In the genomic region with DNA sequence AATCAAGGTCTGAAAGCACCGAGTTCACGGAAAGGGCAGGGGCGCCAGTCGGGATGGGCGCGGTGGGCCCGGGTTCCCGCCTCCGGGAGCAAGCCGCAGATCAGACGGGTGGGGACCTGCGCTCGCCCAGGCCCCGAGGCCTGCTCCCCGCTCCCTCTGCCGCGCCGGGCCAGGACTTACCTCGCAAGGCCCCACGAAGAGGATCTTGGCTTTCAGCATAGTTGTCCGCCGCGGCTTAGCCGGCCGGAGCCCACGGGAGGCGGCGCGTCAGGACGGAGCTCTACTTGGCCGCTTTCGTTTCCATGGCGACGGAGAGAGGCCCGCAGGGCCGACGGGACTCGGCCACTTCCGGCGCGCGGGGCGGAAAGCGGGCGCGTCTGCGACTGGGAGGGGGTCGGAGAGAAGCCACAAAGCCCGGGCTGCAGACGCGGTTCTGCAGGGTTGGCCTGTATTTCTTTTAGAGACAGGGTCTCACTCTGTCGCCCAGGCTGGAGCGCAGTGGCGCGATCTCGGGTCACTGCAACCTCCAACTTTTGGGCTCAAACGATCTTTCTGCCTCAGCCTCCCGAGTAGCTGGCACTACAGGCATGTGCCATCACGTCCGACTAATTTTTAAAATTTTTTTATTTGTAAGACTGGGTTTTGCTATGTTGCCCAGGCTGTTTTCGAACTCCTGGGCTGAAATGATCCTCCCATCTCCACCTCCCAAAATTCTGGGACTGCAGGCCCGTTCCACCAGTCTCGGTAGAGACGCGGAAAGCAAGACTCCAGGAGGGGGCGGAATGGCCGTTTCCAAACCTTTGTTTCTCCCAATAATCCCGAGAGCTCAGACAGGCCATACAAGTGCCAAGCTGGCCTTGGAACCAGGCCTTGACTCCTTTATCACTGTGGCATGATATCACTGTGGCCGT, we compare ENCODE assay signal across 8 cellular contexts. TPM values are rescaled to one million over a fixed set of nuclear protein-coding genes. Genes with fewer than 3 reads are reported as not detected.
DNase-seq lines count a peak whose midpoint lies in the region; ATAC-seq, FAIRE-seq and TF ChIP-seq lines count a peak whose summit lies in the region.

A gene (minus strand): TSS at position 322 of the 911 bp plus-strand sequence. CDS start 103 bp downstream, at position 219.

- H3K27ac Mint-ChIP-seq in activated naive CD8-positive, alpha-beta T cell treated with anti-CD3 and anti-CD28 coated beads, Interleukin-2, amount 10 ng/mL, durations not matched to agents 7 days and 5 days, result peak within 1 kb of the TSS; percentile 85

- ATAC-seq in HG02588 (IDR thresholded peaks at IDR 0.05; ENCODE audit: unreplicated experiment) (peak; percentile 94), Right ventricle myocardium inferior (peak; percentile 99), pancreas (peak; percentile 99 to 100 (median 100))
- peak; percentile 95 for ATAC-seq in activated naive CD8-positive, alpha-beta T cell treated with anti-CD3 and anti-CD28 coated beads, Interleukin-2, amount 10 ng/mL, durations not matched to agents 7 days and 5 days (ENCODE audit: low read depth)

- H3K9me3 ChIP-seq in pancreas (no peaks in the 10 kb centered on the region), thyroid gland (no peaks in the 10 kb centered on the region)

- peak in 1 of 2 donors; percentile 74 for TF ChIP-seq POLR2A in thyroid gland (IDR thresholded peaks at IDR 0.05)

- no peaks in the 10 kb centered on the region for H3K27me3 Mint-ChIP-seq in activated naive CD8-positive, alpha-beta T cell treated with anti-CD3 and anti-CD28 coated beads, Interleukin-2, amount 10 ng/mL, durations not matched to agents 7 days and 5 days

- H3K27ac ChIP-seq in pancreas, result peak within 1 kb of the TSS; percentile 66 to 84 (median 78)
- peak within 1 kb of the TSS; percentile 19 to 69 (median 64) for H3K27ac ChIP-seq in thyroid gland

- H3K27me3 ChIP-seq in pancreas (no peaks in the 10 kb centered on the region), thyroid gland (no peaks in the 10 kb centered on the region)

- no peaks in the 10 kb centered on the region for H3K36me3 Mint-ChIP-seq in activated naive CD8-positive, alpha-beta T cell treated with anti-CD3 and anti-CD28 coated beads, Interleukin-2, amount 10 ng/mL, durations not matched to agents 7 days and 5 days

- intact Hi-C loops in Right ventricle myocardium inferior (cut with DNase I), result no loop called here
- intact Hi-C loops in pancreas (cut with DNase I), result no loop called here
- intact Hi-C loops in thyroid gland (cut with DNase I), result no loop called here

- peak within 1 kb of the TSS; percentile 91 for H3K4me3 Mint-ChIP-seq in activated naive CD8-positive, alpha-beta T cell treated with anti-CD3 and anti-CD28 coated beads, Interleukin-2, amount 10 ng/mL, durations not matched to agents 7 days and 5 days

- peaks cover 0 to 7% (median 0%) of the 10 kb centered on the region in 3 donors for H3K36me3 ChIP-seq in pancreas
- peaks cover 0 to 15% of the 10 kb centered on the region in 2 donors for H3K36me3 ChIP-seq in thyroid gland

- TF ChIP-seq CTCF in GM10248 (IDR thresholded peaks at IDR 0.05; ENCODE audit: control extremely low read depth, extremely low read depth, low read depth, missing control alignments) (peak; percentile 5), pancreas (IDR thresholded peaks at IDR 0.05) (no peak), thyroid gland (IDR thresholded peaks at IDR 0.05) (peak in 2 of 6 experiments; percentile 17 to 19)

- H3K4me3 ChIP-seq in pancreas, result peak within 1 kb of the TSS; percentile 53 to 86 (median 82)
- H3K4me3 ChIP-seq in thyroid gland (replicated peaks in 1 of 3), result peak within 1 kb of the TSS; percentile 38 to 59 (median 52)

- H3K4me1 ChIP-seq in pancreas (peaks cover 0 to 5% (median 4%) of the 10 kb centered on the region in 3 donors), thyroid gland (peaks cover 7 to 8% of the 10 kb centered on the region in 2 donors)

- no peaks in the 10 kb centered on the region for H3K9me3 Mint-ChIP-seq in activated naive CD8-positive, alpha-beta T cell treated with anti-CD3 and anti-CD28 coated beads, Interleukin-2, amount 10 ng/mL, durations not matched to agents 7 days and 5 days

- POLR2A ChIA-PET in GM10248 (lab: Yijun Ruan, JAX), result interaction anchor here (0.6 kb wide), 1 partner anchor 30 kb away, joined by 3 read pairs; no protein-coding TSS in a partner anchor
- POLR2A ChIA-PET in activated naive CD8-positive, alpha-beta T cell treated with anti-CD3 and anti-CD28 coated beads, Interleukin-2, amount 10 ng/mL, durations not matched to agents 7 days and 5 days (lab: Charles Lee), result interaction anchor here (0.6 to 1.7 kb wide), 9 partner anchors 43 to 1268 kb away, joined by 3 to 11 read pairs (median 4); a partner anchor contains a TSS

- no peak for FAIRE-seq in pancreas (lab: Jason Lieb, UNC)

- CTCF ChIA-PET in GM10248 (lab: Yijun Ruan, JAX), result interaction anchor here (0.7 to 1.5 kb wide), 6 partner anchors 32 to 216 kb away, joined by 3 to 6 read pairs (median 3); no protein-coding TSS in a partner anchor

- peaks cover 7% of the 10 kb centered on the region for H3K4me1 Mint-ChIP-seq in activated naive CD8-positive, alpha-beta T cell treated with anti-CD3 and anti-CD28 coated beads, Interleukin-2, amount 10 ng/mL, durations not matched to agents 7 days and 5 days

- 1% methylated on average over 61 to 69 of the region's 69 CpGs for WGBS in pancreas, 2 donors
- WGBS in thyroid gland, 2 donors, result 1 to 2% methylated on average over 36 to 53 of the region's 69 CpGs

- DNase-seq in GM10248 (ENCODE audit: extremely low spot score) (peak; percentile 97), NCI-H1092 treated with DMSO at 0.1 percent for 48 hours (lab: John Stamatoyannopoulos, UW) (peak; percentile 94), SKM-1 treated with dmso at 0.1 percent for 144 hours (lab: John Stamatoyannopoulos, UW; ENCODE audit: unreplicated experiment) (peak; percentile 89), Right ventricle myocardium inferior (ENCODE audit: missing footprints) (peak; percentile 95), pancreas (peak; percentile 91 to 98 (median 94)), thyroid gland (peak; percentile 95 to 97)
- DNase-seq in activated naive CD8-positive, alpha-beta T cell treated with anti-CD3 and anti-CD28 coated beads, Interleukin-2, amount 10 ng/mL, durations not matched to agents 7 days and 5 days, result peak; percentile 90

RNA-seq across cellular contexts. Expression of the gene that starts here (rescaled TPM):
- total RNA-seq in activated naive CD8-positive, alpha-beta T cell treated with anti-CD3 and anti-CD28 coated beads, Interleukin-2, amount 10 ng/mL, durations not matched to agents 7 days and 5 days, result 1 to 10 TPM; 6.1 to 6.3 TPM
- total RNA-seq in Right ventricle myocardium inferior, result 26.5 TPM
- 10 to 100 TPM; 10.4 to 16.0 (median 13.3) TPM for total RNA-seq in pancreas
- 10 to 100 TPM; 11.6 to 22.9 TPM for polyA plus RNA-seq in pancreas
- 10 to 100 TPM; 48.2 to 57.2 (median 55.4) TPM for total RNA-seq in thyroid gland

Comparison
In these comparisons a context has a peak if more than half of its experiments do, and no peak if none do; other contexts are left out.
1. Peak in every context shown above with its lines: DNase-seq, ATAC-seq, H3K4me3 ChIP-seq and H3K27ac ChIP-seq.